In the genomic region with DNA sequence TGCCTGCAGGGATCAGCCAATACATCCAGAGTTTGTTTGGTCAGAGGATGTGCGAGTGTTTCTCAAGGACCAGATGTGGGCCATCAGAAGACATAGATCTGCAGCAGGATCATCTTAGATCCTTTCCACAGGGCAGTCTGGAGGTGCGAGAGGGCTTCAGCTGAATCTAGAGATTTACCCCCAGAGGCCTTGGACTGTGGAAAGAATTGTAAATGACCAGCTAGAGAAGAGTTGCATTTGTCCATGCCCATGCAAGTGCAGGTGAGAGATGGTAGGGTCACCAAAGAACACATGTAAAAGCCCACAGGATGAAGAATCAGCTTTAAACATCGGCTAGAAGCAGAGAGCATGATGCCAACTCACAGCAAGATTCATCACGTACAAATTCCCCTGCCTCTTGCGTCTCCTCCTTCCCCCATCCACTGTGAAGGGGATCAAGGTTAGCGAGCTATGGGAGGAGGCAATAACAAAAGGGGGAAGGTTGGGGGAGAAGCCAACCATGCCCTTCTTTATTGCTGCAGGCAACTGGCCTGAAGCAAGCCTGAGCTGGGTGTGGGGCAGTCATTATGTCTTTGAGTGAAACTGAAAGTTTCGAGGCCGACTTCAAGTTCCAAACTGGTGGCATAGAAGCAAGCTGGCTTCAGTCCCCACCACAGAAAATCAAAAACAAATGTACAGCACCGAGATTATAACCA, we compare ENCODE assay signal across 10 cellular contexts.
DNase-seq lines count a peak whose midpoint lies in the region; ATAC-seq, FAIRE-seq and TF ChIP-seq lines count a peak whose summit lies in the region.
"Had no signal": no experiment of that assay in that cellular context is flagged by ENCODE, and none has a peak within 500 bp of the region (broad histone marks: within the 10 kb centered on the region; RNA-seq: fewer than 3 reads in every experiment).

No MANE protein-coding gene starts in this region.

- TF ChIP-seq EP300 in neural cell (conservative IDR thresholded peaks at IDR 0.05; ENCODE audit: poor library complexity, severe bottlenecking) = no peak

- H3K9me2 ChIP-seq in neural cell (ENCODE audit: insufficient read depth, low read length) = no peaks in the 10 kb centered on the region

- TF ChIP-seq CTCF in neural cell (IDR thresholded peaks at IDR 0.05; ENCODE audit: poor library complexity, severe bottlenecking) (no peak), esophagus squamous epithelium (IDR thresholded peaks at IDR 0.05) (no peak)

- no peaks in the 10 kb centered on the region for H3K4me1 ChIP-seq in esophagus squamous epithelium

- H4K20me1 ChIP-seq in neural cell (ENCODE audit: insufficient read depth) = no peaks in the 10 kb centered on the region

- intact Hi-C loops in esophagus squamous epithelium (cut with DNase I) = no loop called here

- H3K79me2 ChIP-seq in neural cell (replicated peaks; ENCODE audit: insufficient read depth, low read length) = no peaks in the 10 kb centered on the region

- 61 to 68% methylated on average over 6 to 9 of the region's 9 CpGs for WGBS in esophagus squamous epithelium, 2 donors

- H3K27me3 ChIP-seq in neural cell (ENCODE audit: insufficient read depth, low read depth, low read length) = no peaks in the 10 kb centered on the region
- H3K27me3 ChIP-seq in esophagus squamous epithelium = peaks cover 0 to 29% (median 0%) of the 10 kb centered on the region in 4 donors

- H3K9ac ChIP-seq in neural cell (ENCODE audit: low read length) = no peak overlapping the region

- no peak for TF ChIP-seq RAD21 in neural cell (conservative IDR thresholded peaks at IDR 0.05)

- no peak overlapping the region for H2AFZ ChIP-seq in neural cell (ENCODE audit: low read depth, low read length)

- DNase-seq in GM12891 (ENCODE audit: insufficient read length, low spot score) (no peak), cerebellum (ENCODE audit: low spot score) (no peak), NCI-H2107 treated with DMSO at 0.1 percent for 48 hours (lab: John Stamatoyannopoulos, UW; ENCODE audit: unreplicated experiment) (no peak), esophagus squamous epithelium (lab: John Stamatoyannopoulos, UW) (no peak), SKM-1 (lab: John Stamatoyannopoulos, UW; ENCODE audit: unreplicated experiment) (no peak)
- peak; percentile 62 to 63 for DNase-seq in activated T-cell treated with anti-CD3 and anti-CD28 coated beads, Interleukin-2, amount 50 U/mL, for 48 hours

- peak overlapping the region; percentile 61 for H3K27ac ChIP-seq in neural cell (ENCODE audit: low read length)
- no peak overlapping the region for H3K27ac ChIP-seq in esophagus squamous epithelium

- no peak for TF ChIP-seq POLR2A in GM12891 (IDR thresholded peaks at IDR 0.05; ENCODE audit: low read depth, low read length)
- TF ChIP-seq POLR2A in esophagus squamous epithelium (IDR thresholded peaks at IDR 0.05) = no peak

- no peaks in the 10 kb centered on the region for H3K9me3 ChIP-seq in neural cell (ENCODE audit: low read length)
- no peaks in the 10 kb centered on the region for H3K9me3 ChIP-seq in esophagus squamous epithelium

- no peak overlapping the region for H3K4me3 ChIP-seq in neural cell (ENCODE audit: low read length)
- peak overlapping the region in 1 of 4 donors; percentile 27 for H3K4me3 ChIP-seq in esophagus squamous epithelium

- H3F3A ChIP-seq in neural cell (ENCODE audit: insufficient read depth, low read length, poor library complexity, severe bottlenecking) = no peaks in the 10 kb centered on the region

- ATAC-seq in GM21786 (IDR thresholded peaks at IDR 0.05; ENCODE audit: unreplicated experiment) = peak; percentile 58
- ATAC-seq: Panc1 had no signal

- H3K36me3 ChIP-seq in neural cell (ENCODE audit: insufficient read depth, low read length) (peaks cover 3% of the 10 kb centered on the region), esophagus squamous epithelium (no peaks in the 10 kb centered on the region)

- no peak overlapping the region for H3K4me2 ChIP-seq in neural cell (ENCODE audit: low read length)

- FAIRE-seq in GM12891 (lab: Jason Lieb, UNC) = peak; percentile 78
- FAIRE-seq: endothelial cell of umbilical vein had no signal

TF ChIP-seq in GM12891, 5 proteins besides CTCF, POLR2A, EP300 and RAD21:
- TF ChIP-seq POLR2AphosphoS5 (IDR thresholded peaks at IDR 0.05; ENCODE audit: low read depth, low read length) = no peak
- TF ChIP-seq PAX5 (IDR thresholded peaks at IDR 0.05; ENCODE audit: insufficient read depth, low read length, severe bottlenecking) = no peak
- TF ChIP-seq TAF1 (IDR thresholded peaks at IDR 0.05; ENCODE audit: low read depth, low read length) = no peak
- TF ChIP-seq SPI1 (IDR thresholded peaks at IDR 0.05; ENCODE audit: low read depth, low read length) = no peak
- no peak for TF ChIP-seq POU2F2 (IDR thresholded peaks at IDR 0.05; ENCODE audit: low read depth, low read length)

TF ChIP-seq in neural cell, 6 proteins besides CTCF, POLR2A, EP300 and RAD21:
- TF ChIP-seq MXI1 (conservative IDR thresholded peaks at IDR 0.05; ENCODE audit: poor library complexity, severe bottlenecking) (no peak), POLR2AphosphoS5 (IDR thresholded peaks at IDR 0.05) (no peak)

Comparison
In these comparisons a context has a peak if more than half of its experiments do, and no peak if none do; other contexts are left out.
1. DNase-seq: peak in activated T-cell treated with anti-CD3 and anti-CD28 coated beads, Interleukin-2, amount 50 U/mL, for 48 hours (2 of 2); none in GM12891 (single experiment), cerebellum (single experiment), NCI-H2107 treated with DMSO at 0.1 percent for 48 hours (single experiment), esophagus squamous epithelium (single experiment) and SKM-1 (single experiment).